In the genomic region with DNA sequence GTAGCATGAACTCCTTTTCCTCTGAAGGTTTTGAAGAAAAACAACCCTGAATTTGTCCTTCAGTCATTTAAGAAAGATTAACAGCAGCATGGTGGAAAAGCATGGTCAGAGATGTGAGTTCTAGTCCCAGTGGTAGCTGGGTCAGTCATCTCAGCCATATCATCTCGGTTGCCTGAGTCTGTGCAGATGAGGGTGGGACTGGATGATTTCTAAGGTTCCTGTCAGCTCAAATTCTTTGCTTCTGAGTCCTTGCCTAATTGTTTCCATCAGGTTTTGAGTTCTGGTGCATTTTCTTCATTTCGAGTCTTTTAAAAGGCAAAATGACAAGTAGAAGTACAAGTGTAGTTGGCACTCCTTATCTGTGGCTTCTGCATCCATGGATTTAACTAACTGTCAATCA, we compare ENCODE assay signal across 16 cellular contexts.
"Had no signal": no experiment of that assay in that cellular context is flagged by ENCODE, and none has a peak within 500 bp of the region (broad histone marks: within the 10 kb centered on the region; RNA-seq: fewer than 3 reads in every experiment).

No MANE protein-coding gene starts in this region.

- H3K27ac ChIP-seq: ascending aorta, esophagus squamous epithelium, right lobe of liver, upper lobe of left lung had no signal

- H3K27me3 Mint-ChIP-seq: activated naive CD8-positive, alpha-beta T cell; activated T-helper 17 cell treated with anti-CD3 and anti-CD28 coated beads, Interleukin-2, amount 50 U/mL, for 72 hours had no signal

- H3K36me3 ChIP-seq: ascending aorta, esophagus squamous epithelium, right lobe of liver, upper lobe of left lung had no signal

- DNase-seq: activated CD4-positive, alpha-beta T cell treated with anti-CD3 and anti-CD28 coated beads, Interleukin-2, amount 50 U/mL, for 48 hours; activated CD8-positive, alpha-beta memory T cell treated with anti-CD3 and anti-CD28 coated beads, Interleukin-2, amount 50 U/mL, for 48 hours; esophagus squamous epithelium; hypothalamus; kidney glomerular epithelial cell; nephron progenitor cell; psoas muscle; right lobe of liver; stimulated activated CD4-positive, alpha-beta T cell treated with anti-CD3 and anti-CD28 coated beads, Interleukin-4, amount 100 ng/mL, for 1 hour; stimulated activated CD8-positive, alpha-beta memory T cell treated with anti-CD3 and anti-CD28 coated beads, Interleukin-4, amount 100 ng/mL, for 48 hours; stimulated activated naive CD8-positive, alpha-beta T cell treated with anti-CD3 and anti-CD28 coated beads, Interleukin-15, Interleukin-2, amounts not matched to agents 100 U/mL and 50 U/mL, for 24 hours; upper lobe of left lung had no signal

- H3K27me3 ChIP-seq: ascending aorta, esophagus squamous epithelium, right lobe of liver, upper lobe of left lung had no signal

- H3K4me1 Mint-ChIP-seq: nephron progenitor cell had no signal

- H3K4me3 ChIP-seq: ascending aorta, esophagus squamous epithelium, psoas muscle, right lobe of liver, upper lobe of left lung had no signal

- H3K27ac Mint-ChIP-seq: activated T-helper 17 cell treated with anti-CD3 and anti-CD28 coated beads, Interleukin-2, amount 50 U/mL, for 72 hours; nephron progenitor cell had no signal

- H3K9me3 Mint-ChIP-seq: activated T-helper 17 cell treated with anti-CD3 and anti-CD28 coated beads, Interleukin-2, amount 50 U/mL, for 72 hours; nephron progenitor cell had no signal

- H3K4me3 Mint-ChIP-seq: activated naive CD8-positive, alpha-beta T cell; activated T-helper 17 cell treated with anti-CD3 and anti-CD28 coated beads, Interleukin-2, amount 50 U/mL, for 72 hours; nephron progenitor cell had no signal

- ATAC-seq: activated CD4-positive, CD25-positive, alpha-beta regulatory T cell treated with anti-CD3 and anti-CD28 coated beads, Interleukin-2, amount 50 U/mL, for 24 hours; activated T-helper 17 cell treated with anti-CD3 and anti-CD28 coated beads, Interleukin-2, amount 50 U/mL, for 72 hours; psoas muscle; right lobe of liver; stimulated activated naive CD8-positive, alpha-beta T cell treated with anti-CD3 and anti-CD28 coated beads, Interleukin-15, Interleukin-2, amounts not matched to agents 100 U/mL and 50 U/mL, for 24 hours had no signal

- H3K9me3 ChIP-seq: ascending aorta, esophagus squamous epithelium, psoas muscle, right lobe of liver, upper lobe of left lung had no signal

- H3K36me3 Mint-ChIP-seq: activated naive CD8-positive, alpha-beta T cell had no signal
